17 cellular contexts compared by ENCODE assay signal in genomic region chrX:103183912-103184311, GRCh38. TPM values are rescaled to one million over a fixed set of nuclear protein-coding genes. Genes with fewer than 3 reads are reported as not detected.
DNase-seq lines count a peak whose midpoint lies in the region; ATAC-seq lines count a peak whose summit lies in the region.
"Had no signal": no experiment of that assay in that cellular context is flagged by ENCODE, and none has a peak within 500 bp of the region (broad histone marks: within the 10 kb centered on the region; RNA-seq: fewer than 3 reads in every experiment).

No MANE protein-coding gene starts in this region.

- no peaks in the 10 kb centered on the region for H3K36me3 ChIP-seq in H7 (replicated peaks; ENCODE audit: control insufficient read depth, insufficient read depth, low read length)

- CTCF ChIA-PET in activated CD4-positive, alpha-beta T cell treated with anti-CD3 and anti-CD28 coated beads for 36 hours (lab: Charles Lee) = no interaction called here

- H3K9me3 Mint-ChIP-seq in activated CD4-positive, alpha-beta T cell treated with anti-CD3 and anti-CD28 coated beads for 36 hours (ENCODE audit: low read depth) = no peaks in the 10 kb centered on the region

- H3K4me3 Mint-ChIP-seq in activated CD4-positive, alpha-beta T cell treated with anti-CD3 and anti-CD28 coated beads for 36 hours = no peak overlapping the region

- peaks cover 66% of the 10 kb centered on the region for H3K27me3 ChIP-seq in H7 (ENCODE audit: control insufficient read depth, insufficient read depth, low read length)

- ATAC-seq in left cardiac atrium = no peak
- no peak for ATAC-seq in activated CD4-positive, alpha-beta T cell treated with anti-CD3 and anti-CD28 coated beads for 36 hours
- ATAC-seq in GM18858 (IDR thresholded peaks at IDR 0.05; ENCODE audit: unreplicated experiment) = no peak
- ATAC-seq: A549, Panc1, Right ventricle myocardium inferior had no signal

- peak; percentile 50 for DNase-seq in DMS53 (lab: John Stamatoyannopoulos, UW)
- peak; percentile 14 for DNase-seq in H7
- peak; percentile 3 for DNase-seq in NCI-H748 treated with DMSO at 0.1 percent for 48 hours (lab: John Stamatoyannopoulos, UW)
- peak; percentile 5 for DNase-seq in iPS DF 19.7 (ENCODE audit: low read depth, low spot score)
- no peak for DNase-seq in left cardiac atrium
- DNase-seq in activated CD4-positive, alpha-beta T cell treated with anti-CD3 and anti-CD28 coated beads for 36 hours = no peak
- DNase-seq in activated CD4-positive, alpha-beta T cell treated with anti-CD3 and anti-CD28 coated beads, Interleukin-2, amount 50 U/mL, for 1 hour = no peak
- DNase-seq: COR-L47, DMS153, MV-4-11, NCI-H1694 treated with DMSO at 0.1 percent for 48 hours, NCI-H2171 treated with DMSO at 0.1 percent for 48 hours had no signal

- H3K27me3 Mint-ChIP-seq in activated CD4-positive, alpha-beta T cell treated with anti-CD3 and anti-CD28 coated beads for 36 hours = no peaks in the 10 kb centered on the region

- no peaks in the 10 kb centered on the region for H3K4me1 Mint-ChIP-seq in activated CD4-positive, alpha-beta T cell treated with anti-CD3 and anti-CD28 coated beads for 36 hours

- POLR2A ChIA-PET in activated CD4-positive, alpha-beta T cell treated with anti-CD3 and anti-CD28 coated beads for 36 hours (lab: Charles Lee) = no interaction called here

- no peaks in the 10 kb centered on the region for H3K36me3 Mint-ChIP-seq in activated CD4-positive, alpha-beta T cell treated with anti-CD3 and anti-CD28 coated beads for 36 hours (ENCODE audit: low read depth)

- H3K4me3 ChIP-seq in H7 (ENCODE audit: insufficient read depth, low read depth, low read length) = no peak overlapping the region
- H3K4me3 ChIP-seq: A549 had no signal

- intact Hi-C loops in left cardiac atrium (cut with DNase I) = no loop called here
- intact Hi-C loops in activated CD4-positive, alpha-beta T cell treated with anti-CD3 and anti-CD28 coated beads for 36 hours (cut with DNase I, micrococcal nuclease) = no loop called here

- no peak overlapping the region for H3K27ac Mint-ChIP-seq in activated CD4-positive, alpha-beta T cell treated with anti-CD3 and anti-CD28 coated beads for 36 hours

RNA-seq across cellular contexts. Expression of gene BEX4, which starts 31.0 kb away (rescaled TPM):
- 79.2 and 89.6 TPM in 2 replicates for total RNA-seq in H7 (2014; rRNA removed; shearing (Covaris generic))
- 10 to 100 TPM; 47.5 to 68.8 TPM for total RNA-seq in left cardiac atrium
- total RNA-seq in activated CD4-positive, alpha-beta T cell treated with anti-CD3 and anti-CD28 coated beads for 36 hours = 10 to 100 TPM in 1 of 2 experiments, 1 to 10 TPM in 1; 9.9 to 10.0 TPM
- total RNA-seq: HT1080 had no signal

Comparison
In these comparisons a context has a peak if more than half of its experiments do, and no peak if none do; other contexts are left out.
1. DNase-seq: peak in DMS53 (single experiment), H7 (single experiment), NCI-H748 treated with DMSO at 0.1 percent for 48 hours (single experiment) and iPS DF 19.7 (single experiment); none in left cardiac atrium (single experiment), activated CD4-positive, alpha-beta T cell treated with anti-CD3 and anti-CD28 coated beads for 36 hours (single experiment) and activated CD4-positive, alpha-beta T cell treated with anti-CD3 and anti-CD28 coated beads, Interleukin-2, amount 50 U/mL, for 1 hour (single experiment).